Comparison of ENCODE assay signal across 17 cellular contexts in genomic region chr3:16881896-16882645, GRCh38. TPM values are rescaled to one million over a fixed set of nuclear protein-coding genes. Genes with fewer than 3 reads are reported as not detected.
A peak's percentile ranks its signal among the peaks of the same experiment; 100 is the strongest.
DNase-seq lines count a peak whose midpoint lies in the region; ATAC-seq and TF ChIP-seq lines count a peak whose summit lies in the region.
"Had no signal": no experiment of that assay in that cellular context is flagged by ENCODE, and none has a peak within 500 bp of the region (broad histone marks: within the 10 kb centered on the region; RNA-seq: fewer than 3 reads in every experiment).

No MANE protein-coding gene starts in this region.

- no peaks in the 10 kb centered on the region for H3K27me3 ChIP-seq in dorsolateral prefrontal cortex
- H3K27me3 ChIP-seq: body of pancreas, neural progenitor cell, right lobe of liver, vagina had no signal

- peak overlapping the region in 39 of 59 donors; percentile 0 to 98 (median 61) for H3K27ac ChIP-seq in dorsolateral prefrontal cortex
- H3K27ac ChIP-seq: body of pancreas, neural progenitor cell, right lobe of liver had no signal

- DNase-seq in AG10803 (ENCODE audit: low read depth) (peak; percentile 49), GM03348 (ENCODE audit: low spot score) (peak; percentile 16), dorsolateral prefrontal cortex (no peak), NCI-H774 (lab: John Stamatoyannopoulos, UW) (no peak), GDM1 (lab: John Stamatoyannopoulos, UW) (no peak), NCI-H1417 (lab: John Stamatoyannopoulos, UW) (no peak)
- no peak for DNase-seq in naive thymus-derived CD8-positive, alpha-beta T cell
- DNase-seq: activated CD4-positive, alpha-beta T cell treated with anti-CD3 and anti-CD28 coated beads, Interleukin-2, amount 50 U/mL, for 1 hour; activated effector memory CD4-positive, alpha-beta T cell treated with Interleukin-2 at 50 U/mL for 16 hours; body of pancreas; MM.1S; right lobe of liver; stimulated activated CD4-positive, alpha-beta T cell treated with anti-CD3 and anti-CD28 coated beads, Interleukin-2, amount 100 ng/mL, for 48 hours; T1000 had no signal

- ATAC-seq in naive thymus-derived CD8-positive, alpha-beta T cell = no peak
- no peak for ATAC-seq in HG02981 (IDR thresholded peaks at IDR 0.05; ENCODE audit: unreplicated experiment)
- ATAC-seq: body of pancreas, right lobe of liver had no signal

- H3K4me3 Mint-ChIP-seq in naive thymus-derived CD8-positive, alpha-beta T cell = peak overlapping the region in 5 of 10 donors; percentile 68 to 85 (median 80)

- H3K27me3 Mint-ChIP-seq in naive thymus-derived CD8-positive, alpha-beta T cell = no peaks in the 10 kb centered on the region

- TF ChIP-seq CTCF in AG10803 (conservative IDR thresholded peaks at IDR 0.05; ENCODE audit: low read length) (no peak), dorsolateral prefrontal cortex (IDR thresholded peaks at IDR 0.05 in 54 of 56, conservative IDR thresholded peaks at IDR 0.05 in 2 of 56; ENCODE audit: low read depth in 1 of 56, partially characterized antibody in 56 of 56) (no peak)

- intact Hi-C loops in dorsolateral prefrontal cortex (cut with DNase I) = loop anchor here (5.0 to 10.0 kb wide), 2 partner anchors 143 to 150 kb away; no protein-coding TSS in a partner anchor

- POLR2A ChIA-PET in naive thymus-derived CD8-positive, alpha-beta T cell (lab: Charles Lee) = no interaction called here

- H3K36me3 Mint-ChIP-seq in naive thymus-derived CD8-positive, alpha-beta T cell = no peaks in the 10 kb centered on the region
- H3K36me3 Mint-ChIP-seq: neural progenitor cell had no signal

- H3K9me3 Mint-ChIP-seq in naive thymus-derived CD8-positive, alpha-beta T cell = no peaks in the 10 kb centered on the region
- H3K9me3 Mint-ChIP-seq: neural progenitor cell had no signal

- H3K27ac Mint-ChIP-seq in naive thymus-derived CD8-positive, alpha-beta T cell = peak overlapping the region in 6 of 10 donors; percentile 1 to 91 (median 53)
- H3K27ac Mint-ChIP-seq: neural progenitor cell had no signal

- H3K4me3 ChIP-seq in AG10803 (ENCODE audit: low read length) (no peak overlapping the region), dorsolateral prefrontal cortex (no peak overlapping the region)
- H3K4me3 ChIP-seq: body of pancreas, neural progenitor cell, right lobe of liver, vagina had no signal

- H3K4me1 Mint-ChIP-seq in naive thymus-derived CD8-positive, alpha-beta T cell = peaks cover 14 to 23% (median 17%) of the 10 kb centered on the region in 4 donors

RNA-seq across cellular contexts. Expression of gene PLCL2, which starts 2.7 kb away (rescaled TPM):
- 10 to 100 TPM; 11.0 to 46.8 (median 32.0) TPM for total RNA-seq in dorsolateral prefrontal cortex
- 10 to 100 TPM; 85.0 to 86.3 TPM for total RNA-seq in naive thymus-derived CD8-positive, alpha-beta T cell
- 10 to 100 TPM; 57.7 to 84.4 (median 69.1) TPM for polyA plus RNA-seq in naive thymus-derived CD8-positive, alpha-beta T cell

Comparison
In these comparisons a context has a peak if more than half of its experiments do, and no peak if none do; other contexts are left out.
1. DNase-seq: peak in AG10803 (single experiment) and GM03348 (single experiment); none in dorsolateral prefrontal cortex (0 of 10), naive thymus-derived CD8-positive, alpha-beta T cell (0 of 10), NCI-H774 (single experiment), GDM1 (single experiment) and NCI-H1417 (0 of 3).